ENCODE assay signal across 1 cellular context in the genomic region with DNA sequence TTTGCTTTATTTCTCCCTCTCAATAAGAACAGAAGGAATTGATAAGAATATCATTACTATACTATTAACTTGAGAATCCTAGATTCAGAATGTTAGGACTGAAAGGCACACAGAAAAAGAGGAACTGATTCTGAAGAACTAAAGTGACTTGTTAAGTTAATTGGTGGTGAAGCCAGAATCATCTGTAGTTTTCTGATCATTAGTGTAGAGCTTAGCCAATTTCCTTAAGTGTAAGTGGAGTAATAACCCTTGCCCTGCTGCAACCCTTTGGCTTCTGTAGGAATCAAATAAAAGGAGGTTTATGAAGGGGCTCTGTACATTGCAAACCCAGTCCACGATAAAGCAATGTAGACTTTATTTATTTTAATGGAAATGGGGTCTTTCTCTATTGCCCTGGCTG.
A peak's percentile ranks its signal among the peaks of the same experiment; 100 is the strongest.
TF ChIP-seq lines count a peak whose summit lies in the region.

No MANE protein-coding gene starts in this region.

TF ChIP-seq in GM12878, 131 proteins besides CTCF, POLR2A, EP300 and RAD21 (continued from another document):
- TF ChIP-seq, protein P1, sequence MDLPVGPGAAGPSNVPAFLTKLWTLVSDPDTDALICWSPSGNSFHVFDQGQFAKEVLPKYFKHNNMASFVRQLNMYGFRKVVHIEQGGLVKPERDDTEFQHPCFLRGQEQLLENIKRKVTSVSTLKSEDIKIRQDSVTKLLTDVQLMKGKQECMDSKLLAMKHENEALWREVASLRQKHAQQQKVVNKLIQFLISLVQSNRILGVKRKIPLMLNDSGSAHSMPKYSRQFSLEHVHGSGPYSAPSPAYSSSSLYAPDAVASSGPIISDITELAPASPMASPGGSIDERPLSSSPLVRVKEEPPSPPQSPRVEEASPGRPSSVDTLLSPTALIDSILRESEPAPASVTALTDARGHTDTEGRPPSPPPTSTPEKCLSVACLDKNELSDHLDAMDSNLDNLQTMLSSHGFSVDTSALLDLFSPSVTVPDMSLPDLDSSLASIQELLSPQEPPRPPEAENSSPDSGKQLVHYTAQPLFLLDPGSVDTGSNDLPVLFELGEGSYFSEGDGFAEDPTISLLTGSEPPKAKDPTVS (IDR thresholded peaks at IDR 0.05; ENCODE audit: low read depth, low read length), result no peak
- TF ChIP-seq TCF12 (IDR thresholded peaks at IDR 0.05; ENCODE audit: low read depth, low read length) (no peak), SREBF2 (IDR thresholded peaks at IDR 0.05; ENCODE audit: low read length) (no peak), SUPT20H (IDR thresholded peaks at IDR 0.05; ENCODE audit: borderline replicate concordance, control insufficient read depth, low read depth, low read length) (no peak), SIX5 (IDR thresholded peaks at IDR 0.05; ENCODE audit: low read depth, low read length, severe bottlenecking) (no peak), CREM (IDR thresholded peaks at IDR 0.05; ENCODE audit: low read depth) (no peak), CHD4 (IDR thresholded peaks at IDR 0.05) (no peak), EGR1 (IDR thresholded peaks at IDR 0.05; ENCODE audit: borderline replicate concordance in 1 of 2, low read depth in 2 of 2, low read length in 2 of 2) (no peak), STAT3 (IDR thresholded peaks at IDR 0.05; ENCODE audit: low read depth, low read length) (no peak), FOXM1 (IDR thresholded peaks at IDR 0.05; ENCODE audit: low read depth, low read length) (no peak), GATAD2B (conservative IDR thresholded peaks at IDR 0.05; ENCODE audit: low read depth) (no peak), NBN (IDR thresholded peaks at IDR 0.05) (no peak), BCL11A (IDR thresholded peaks at IDR 0.05; ENCODE audit: low read depth, low read length) (peak; percentile 87; the same call in 1 of the 2 replicates), FOS (IDR thresholded peaks at IDR 0.05; ENCODE audit: borderline replicate concordance, extremely low read depth, insufficient read length) (no peak), KAT2A (conservative IDR thresholded peaks at IDR 0.05; ENCODE audit: control insufficient read depth, low read depth, low read length) (no peak), ESRRA (IDR thresholded peaks at IDR 0.05; ENCODE audit: low read length) (no peak), NFIC (IDR thresholded peaks at IDR 0.05; ENCODE audit: low read depth, low read length) (no peak), FOXK2 (IDR thresholded peaks at IDR 0.05) (no peak), ZBED1 (IDR thresholded peaks at IDR 0.05; ENCODE audit: borderline replicate concordance) (no peak), ZNF274 (IDR thresholded peaks at IDR 0.05; ENCODE audit: insufficient read depth, insufficient read length) (no peak), SMAD5 (IDR thresholded peaks at IDR 0.05; ENCODE audit: low read depth) (no peak), ZNF207 (IDR thresholded peaks at IDR 0.05; ENCODE audit: borderline replicate concordance) (no peak), POLR2AphosphoS2 (IDR thresholded peaks at IDR 0.05; ENCODE audit: low read depth, low read length) (no peak), LARP7 (IDR thresholded peaks at IDR 0.05) (no peak), POLR2AphosphoS5 (IDR thresholded peaks at IDR 0.05; ENCODE audit: low read length) (no peak), HDGF (IDR thresholded peaks at IDR 0.05) (no peak), ZNF622 (IDR thresholded peaks at IDR 0.05) (no peak), RUNX3 (IDR thresholded peaks at IDR 0.05; ENCODE audit: low read length) (no peak), EED (IDR thresholded peaks at IDR 0.05; ENCODE audit: low read depth) (no peak), SMC3 (IDR thresholded peaks at IDR 0.05; ENCODE audit: borderline replicate concordance, low read length) (no peak), PML (IDR thresholded peaks at IDR 0.05; ENCODE audit: low read length) (no peak), WRNIP1 (IDR thresholded peaks at IDR 0.05; ENCODE audit: borderline replicate concordance, low read depth, low read length) (no peak), ATF7 (IDR thresholded peaks at IDR 0.05; ENCODE audit: low read depth) (0 out of 2 replicates have a peak, but pooled peaks have one; percentile 29), MYC (IDR thresholded peaks at IDR 0.05; ENCODE audit: insufficient read depth, insufficient read length, insufficient replicate concordance, low read length, severe bottlenecking) (no peak), ZNF24 (IDR thresholded peaks at IDR 0.05) (peak; percentile 95), NFXL1 (IDR thresholded peaks at IDR 0.05; ENCODE audit: borderline replicate concordance) (no peak), CEBPB (IDR thresholded peaks at IDR 0.05; ENCODE audit: borderline replicate concordance in 1 of 2, low read depth in 2 of 2, low read length in 2 of 2) (no peak), EZH2 (IDR thresholded peaks at IDR 0.05; ENCODE audit: borderline replicate concordance, control insufficient read depth, low read depth, low read length) (no peak), CBFB (IDR thresholded peaks at IDR 0.05; ENCODE audit: low read depth) (no peak)
- TF ChIP-seq, protein P2, sequence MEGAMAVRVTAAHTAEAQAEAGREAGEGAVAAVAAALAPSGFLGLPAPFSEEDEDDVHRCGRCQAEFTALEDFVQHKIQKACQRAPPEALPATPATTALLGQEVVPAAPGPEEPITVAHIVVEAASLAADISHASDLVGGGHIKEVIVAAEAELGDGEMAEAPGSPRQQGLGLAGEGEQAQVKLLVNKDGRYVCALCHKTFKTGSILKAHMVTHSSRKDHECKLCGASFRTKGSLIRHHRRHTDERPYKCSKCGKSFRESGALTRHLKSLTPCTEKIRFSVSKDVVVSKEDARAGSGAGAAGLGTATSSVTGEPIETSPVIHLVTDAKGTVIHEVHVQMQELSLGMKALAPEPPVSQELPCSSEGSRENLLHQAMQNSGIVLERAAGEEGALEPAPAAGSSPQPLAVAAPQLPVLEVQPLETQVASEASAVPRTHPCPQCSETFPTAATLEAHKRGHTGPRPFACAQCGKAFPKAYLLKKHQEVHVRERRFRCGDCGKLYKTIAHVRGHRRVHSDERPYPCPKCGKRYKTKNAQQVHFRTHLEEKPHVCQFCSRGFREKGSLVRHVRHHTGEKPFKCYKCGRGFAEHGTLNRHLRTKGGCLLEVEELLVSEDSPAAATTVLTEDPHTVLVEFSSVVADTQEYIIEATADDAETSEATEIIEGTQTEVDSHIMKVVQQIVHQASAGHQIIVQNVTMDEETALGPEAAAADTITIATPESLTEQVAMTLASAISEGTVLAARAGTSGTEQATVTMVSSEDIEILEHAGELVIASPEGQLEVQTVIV (IDR thresholded peaks at IDR 0.05; ENCODE audit: borderline replicate concordance, partially characterized antibody), result no peak
- TF ChIP-seq, protein P3, sequence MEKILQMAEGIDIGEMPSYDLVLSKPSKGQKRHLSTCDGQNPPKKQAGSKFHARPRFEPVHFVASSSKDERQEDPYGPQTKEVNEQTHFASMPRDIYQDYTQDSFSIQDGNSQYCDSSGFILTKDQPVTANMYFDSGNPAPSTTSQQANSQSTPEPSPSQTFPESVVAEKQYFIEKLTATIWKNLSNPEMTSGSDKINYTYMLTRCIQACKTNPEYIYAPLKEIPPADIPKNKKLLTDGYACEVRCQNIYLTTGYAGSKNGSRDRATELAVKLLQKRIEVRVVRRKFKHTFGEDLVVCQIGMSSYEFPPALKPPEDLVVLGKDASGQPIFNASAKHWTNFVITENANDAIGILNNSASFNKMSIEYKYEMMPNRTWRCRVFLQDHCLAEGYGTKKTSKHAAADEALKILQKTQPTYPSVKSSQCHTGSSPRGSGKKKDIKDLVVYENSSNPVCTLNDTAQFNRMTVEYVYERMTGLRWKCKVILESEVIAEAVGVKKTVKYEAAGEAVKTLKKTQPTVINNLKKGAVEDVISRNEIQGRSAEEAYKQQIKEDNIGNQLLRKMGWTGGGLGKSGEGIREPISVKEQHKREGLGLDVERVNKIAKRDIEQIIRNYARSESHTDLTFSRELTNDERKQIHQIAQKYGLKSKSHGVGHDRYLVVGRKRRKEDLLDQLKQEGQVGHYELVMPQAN (conservative IDR thresholded peaks at IDR 0.05), result no peak
- TF ChIP-seq, protein P4, sequence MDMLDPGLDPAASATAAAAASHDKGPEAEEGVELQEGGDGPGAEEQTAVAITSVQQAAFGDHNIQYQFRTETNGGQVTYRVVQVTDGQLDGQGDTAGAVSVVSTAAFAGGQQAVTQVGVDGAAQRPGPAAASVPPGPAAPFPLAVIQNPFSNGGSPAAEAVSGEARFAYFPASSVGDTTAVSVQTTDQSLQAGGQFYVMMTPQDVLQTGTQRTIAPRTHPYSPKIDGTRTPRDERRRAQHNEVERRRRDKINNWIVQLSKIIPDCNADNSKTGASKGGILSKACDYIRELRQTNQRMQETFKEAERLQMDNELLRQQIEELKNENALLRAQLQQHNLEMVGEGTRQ (IDR thresholded peaks at IDR 0.05; ENCODE audit: borderline replicate concordance, low read depth, low read length), result no peak
- TF ChIP-seq, protein P5, sequence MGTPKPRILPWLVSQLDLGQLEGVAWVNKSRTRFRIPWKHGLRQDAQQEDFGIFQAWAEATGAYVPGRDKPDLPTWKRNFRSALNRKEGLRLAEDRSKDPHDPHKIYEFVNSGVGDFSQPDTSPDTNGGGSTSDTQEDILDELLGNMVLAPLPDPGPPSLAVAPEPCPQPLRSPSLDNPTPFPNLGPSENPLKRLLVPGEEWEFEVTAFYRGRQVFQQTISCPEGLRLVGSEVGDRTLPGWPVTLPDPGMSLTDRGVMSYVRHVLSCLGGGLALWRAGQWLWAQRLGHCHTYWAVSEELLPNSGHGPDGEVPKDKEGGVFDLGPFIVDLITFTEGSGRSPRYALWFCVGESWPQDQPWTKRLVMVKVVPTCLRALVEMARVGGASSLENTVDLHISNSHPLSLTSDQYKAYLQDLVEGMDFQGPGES (IDR thresholded peaks at IDR 0.05), result no peak
- TF ChIP-seq, protein P6, sequence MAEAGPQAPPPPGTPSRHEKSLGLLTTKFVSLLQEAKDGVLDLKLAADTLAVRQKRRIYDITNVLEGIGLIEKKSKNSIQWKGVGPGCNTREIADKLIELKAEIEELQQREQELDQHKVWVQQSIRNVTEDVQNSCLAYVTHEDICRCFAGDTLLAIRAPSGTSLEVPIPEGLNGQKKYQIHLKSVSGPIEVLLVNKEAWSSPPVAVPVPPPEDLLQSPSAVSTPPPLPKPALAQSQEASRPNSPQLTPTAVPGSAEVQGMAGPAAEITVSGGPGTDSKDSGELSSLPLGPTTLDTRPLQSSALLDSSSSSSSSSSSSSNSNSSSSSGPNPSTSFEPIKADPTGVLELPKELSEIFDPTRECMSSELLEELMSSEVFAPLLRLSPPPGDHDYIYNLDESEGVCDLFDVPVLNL (IDR thresholded peaks at IDR 0.05; ENCODE audit: low read depth, low read length), result no peak
- TF ChIP-seq, protein P7, sequence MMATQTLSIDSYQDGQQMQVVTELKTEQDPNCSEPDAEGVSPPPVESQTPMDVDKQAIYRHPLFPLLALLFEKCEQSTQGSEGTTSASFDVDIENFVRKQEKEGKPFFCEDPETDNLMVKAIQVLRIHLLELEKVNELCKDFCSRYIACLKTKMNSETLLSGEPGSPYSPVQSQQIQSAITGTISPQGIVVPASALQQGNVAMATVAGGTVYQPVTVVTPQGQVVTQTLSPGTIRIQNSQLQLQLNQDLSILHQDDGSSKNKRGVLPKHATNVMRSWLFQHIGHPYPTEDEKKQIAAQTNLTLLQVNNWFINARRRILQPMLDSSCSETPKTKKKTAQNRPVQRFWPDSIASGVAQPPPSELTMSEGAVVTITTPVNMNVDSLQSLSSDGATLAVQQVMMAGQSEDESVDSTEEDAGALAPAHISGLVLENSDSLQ (IDR thresholded peaks at IDR 0.05), result no peak
- TF ChIP-seq, protein P8, sequence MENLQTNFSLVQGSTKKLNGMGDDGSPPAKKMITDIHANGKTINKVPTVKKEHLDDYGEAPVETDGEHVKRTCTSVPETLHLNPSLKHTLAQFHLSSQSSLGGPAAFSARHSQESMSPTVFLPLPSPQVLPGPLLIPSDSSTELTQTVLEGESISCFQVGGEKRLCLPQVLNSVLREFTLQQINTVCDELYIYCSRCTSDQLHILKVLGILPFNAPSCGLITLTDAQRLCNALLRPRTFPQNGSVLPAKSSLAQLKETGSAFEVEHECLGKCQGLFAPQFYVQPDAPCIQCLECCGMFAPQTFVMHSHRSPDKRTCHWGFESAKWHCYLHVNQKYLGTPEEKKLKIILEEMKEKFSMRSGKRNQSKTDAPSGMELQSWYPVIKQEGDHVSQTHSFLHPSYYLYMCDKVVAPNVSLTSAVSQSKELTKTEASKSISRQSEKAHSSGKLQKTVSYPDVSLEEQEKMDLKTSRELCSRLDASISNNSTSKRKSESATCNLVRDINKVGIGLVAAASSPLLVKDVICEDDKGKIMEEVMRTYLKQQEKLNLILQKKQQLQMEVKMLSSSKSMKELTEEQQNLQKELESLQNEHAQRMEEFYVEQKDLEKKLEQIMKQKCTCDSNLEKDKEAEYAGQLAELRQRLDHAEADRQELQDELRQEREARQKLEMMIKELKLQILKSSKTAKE (IDR thresholded peaks at IDR 0.05; ENCODE audit: low read depth, poor library complexity, severe bottlenecking), result no peak
- TF ChIP-seq, protein P9, sequence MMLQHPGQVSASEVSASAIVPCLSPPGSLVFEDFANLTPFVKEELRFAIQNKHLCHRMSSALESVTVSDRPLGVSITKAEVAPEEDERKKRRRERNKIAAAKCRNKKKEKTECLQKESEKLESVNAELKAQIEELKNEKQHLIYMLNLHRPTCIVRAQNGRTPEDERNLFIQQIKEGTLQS (IDR thresholded peaks at IDR 0.05; ENCODE audit: borderline replicate concordance, extremely low read depth, low read depth, low read length), result no peak
